1 cellular context compared by ENCODE assay signal in the genomic region with DNA sequence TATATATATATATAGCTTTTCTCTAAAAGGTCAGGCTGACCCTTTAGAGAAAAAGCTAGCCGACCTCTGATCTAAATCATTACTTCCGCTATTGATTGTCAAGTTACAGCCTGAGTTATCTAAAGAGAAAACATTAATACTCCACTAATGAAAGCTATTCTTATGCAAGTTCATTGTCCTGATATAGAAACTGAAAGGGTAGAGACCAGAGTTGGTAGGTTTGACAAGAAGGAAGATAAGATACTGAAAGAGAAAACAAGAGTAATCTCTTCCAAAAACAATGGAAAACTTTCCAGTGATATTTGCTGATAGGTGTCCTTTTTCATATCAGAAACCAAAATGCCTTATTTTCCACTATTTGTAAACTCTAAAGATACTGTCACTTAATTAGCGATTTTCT.
TF ChIP-seq lines count a peak whose summit lies in the region.

No MANE protein-coding gene starts in this region.

TF ChIP-seq in HepG2, 621 proteins besides CTCF, POLR2A, EP300 and RAD21 (continued from another document):
- TF ChIP-seq, protein P1, sequence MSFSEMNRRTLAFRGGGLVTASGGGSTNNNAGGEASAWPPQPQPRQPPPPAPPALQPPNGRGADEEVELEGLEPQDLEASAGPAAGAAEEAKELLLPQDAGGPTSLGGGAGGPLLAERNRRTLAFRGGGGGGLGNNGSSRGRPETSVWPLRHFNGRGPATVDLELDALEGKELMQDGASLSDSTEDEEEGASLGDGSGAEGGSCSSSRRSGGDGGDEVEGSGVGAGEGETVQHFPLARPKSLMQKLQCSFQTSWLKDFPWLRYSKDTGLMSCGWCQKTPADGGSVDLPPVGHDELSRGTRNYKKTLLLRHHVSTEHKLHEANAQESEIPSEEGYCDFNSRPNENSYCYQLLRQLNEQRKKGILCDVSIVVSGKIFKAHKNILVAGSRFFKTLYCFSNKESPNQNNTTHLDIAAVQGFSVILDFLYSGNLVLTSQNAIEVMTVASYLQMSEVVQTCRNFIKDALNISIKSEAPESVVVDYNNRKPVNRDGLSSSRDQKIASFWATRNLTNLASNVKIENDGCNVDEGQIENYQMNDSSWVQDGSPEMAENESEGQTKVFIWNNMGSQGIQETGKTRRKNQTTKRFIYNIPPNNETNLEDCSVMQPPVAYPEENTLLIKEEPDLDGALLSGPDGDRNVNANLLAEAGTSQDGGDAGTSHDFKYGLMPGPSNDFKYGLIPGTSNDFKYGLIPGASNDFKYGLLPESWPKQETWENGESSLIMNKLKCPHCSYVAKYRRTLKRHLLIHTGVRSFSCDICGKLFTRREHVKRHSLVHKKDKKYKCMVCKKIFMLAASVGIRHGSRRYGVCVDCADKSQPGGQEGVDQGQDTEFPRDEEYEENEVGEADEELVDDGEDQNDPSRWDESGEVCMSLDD (CRISPR knock-in tag; IDR thresholded peaks at IDR 0.05; ENCODE audit: borderline replicate concordance): no peak
- TF ChIP-seq ZNF547 (CRISPR knock-in tag; IDR thresholded peaks at IDR 0.05): no peak
- TF ChIP-seq, protein P2, sequence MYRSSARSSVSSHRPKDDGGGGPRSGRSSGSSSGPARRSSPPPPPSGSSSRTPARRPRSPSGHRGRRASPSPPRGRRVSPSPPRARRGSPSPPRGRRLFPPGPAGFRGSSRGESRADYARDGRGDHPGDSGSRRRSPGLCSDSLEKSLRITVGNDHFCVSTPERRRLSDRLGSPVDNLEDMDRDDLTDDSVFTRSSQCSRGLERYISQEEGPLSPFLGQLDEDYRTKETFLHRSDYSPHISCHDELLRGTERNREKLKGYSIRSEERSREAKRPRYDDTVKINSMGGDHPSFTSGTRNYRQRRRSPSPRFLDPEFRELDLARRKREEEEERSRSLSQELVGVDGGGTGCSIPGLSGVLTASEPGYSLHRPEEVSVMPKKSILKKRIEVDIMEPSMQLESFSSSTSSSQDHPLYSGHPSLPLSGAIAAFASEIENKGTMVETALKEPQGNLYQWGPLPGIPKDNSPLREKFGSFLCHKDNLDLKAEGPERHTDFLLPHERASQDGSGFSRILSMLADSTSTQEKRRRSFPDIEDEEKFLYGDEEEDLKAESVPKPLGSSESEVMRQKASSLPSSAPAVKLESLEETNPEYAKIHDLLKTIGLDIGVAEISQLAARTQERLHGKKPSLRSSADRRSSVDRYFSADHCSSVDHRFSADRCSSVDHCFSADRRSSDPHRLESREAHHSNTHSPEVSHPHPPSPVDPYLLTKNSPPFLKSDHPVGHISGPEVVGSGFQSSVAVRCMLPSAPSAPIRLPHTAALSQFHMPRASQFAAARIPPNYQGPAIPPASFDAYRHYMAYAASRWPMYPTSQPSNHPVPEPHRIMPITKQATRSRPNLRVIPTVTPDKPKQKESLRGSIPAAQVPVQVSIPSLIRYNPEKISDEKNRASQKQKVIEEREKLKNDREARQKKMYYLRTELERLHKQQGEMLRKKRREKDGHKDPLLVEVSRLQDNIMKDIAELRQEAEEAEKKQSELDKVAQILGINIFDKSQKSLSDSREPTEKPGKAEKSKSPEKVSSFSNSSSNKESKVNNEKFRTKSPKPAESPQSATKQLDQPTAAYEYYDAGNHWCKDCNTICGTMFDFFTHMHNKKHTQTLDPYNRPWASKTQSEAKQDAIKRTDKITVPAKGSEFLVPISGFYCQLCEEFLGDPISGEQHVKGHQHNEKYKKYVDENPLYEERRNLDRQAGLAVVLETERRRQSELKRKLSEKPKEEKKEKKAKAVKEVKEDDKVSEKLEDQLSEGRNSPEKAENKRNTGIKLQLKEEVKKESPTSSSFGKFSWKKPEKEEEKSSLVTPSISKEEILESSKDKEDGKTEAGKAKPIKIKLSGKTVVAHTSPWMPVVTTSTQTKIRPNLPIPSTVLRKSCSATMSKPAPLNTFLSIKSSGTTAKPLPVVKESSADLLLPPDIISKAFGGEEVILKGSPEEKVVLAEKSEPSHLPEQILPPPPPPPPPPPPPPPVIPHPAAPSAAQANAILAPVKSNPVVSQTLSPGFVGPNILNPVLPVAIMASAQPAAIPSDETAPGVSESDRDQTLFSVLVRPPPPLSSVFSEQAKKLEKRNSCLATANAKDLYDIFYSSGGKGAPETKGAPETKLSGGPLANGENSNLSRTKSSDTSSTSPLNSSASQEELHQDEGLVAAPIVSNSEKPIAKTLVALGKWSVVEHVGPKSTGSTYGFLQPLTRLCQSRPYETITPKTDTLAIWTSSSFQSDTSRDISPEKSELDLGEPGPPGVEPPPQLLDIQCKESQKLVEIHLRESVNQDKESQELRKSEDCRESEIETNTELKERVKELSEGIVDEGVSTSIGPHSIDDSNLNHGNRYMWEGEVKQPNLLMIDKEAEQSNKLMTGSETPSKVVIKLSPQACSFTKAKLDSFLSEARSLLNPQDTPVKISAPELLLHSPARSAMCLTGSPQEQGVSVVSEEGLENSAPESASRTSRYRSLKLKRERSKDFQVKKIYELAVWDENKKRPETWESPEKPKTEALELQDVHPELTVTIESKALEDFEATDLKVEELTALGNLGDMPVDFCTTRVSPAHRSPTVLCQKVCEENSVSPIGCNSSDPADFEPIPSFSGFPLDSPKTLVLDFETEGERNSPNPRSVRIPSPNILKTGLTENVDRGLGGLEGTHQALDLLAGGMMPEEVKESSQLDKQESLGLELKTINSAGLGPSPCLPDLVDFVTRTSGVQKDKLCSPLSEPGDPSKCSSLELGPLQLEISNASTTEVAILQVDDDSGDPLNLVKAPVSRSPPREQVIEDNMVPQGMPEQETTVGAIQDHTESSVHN (CRISPR knock-in tag; IDR thresholded peaks at IDR 0.05): no peak
- no peak for TF ChIP-seq ZNF274 (CRISPR knock-in tag; IDR thresholded peaks at IDR 0.05)
